ENCODE assay signal across 14 cellular contexts in genomic region chr12:54329756-54330155, GRCh38. TPM values are rescaled to one million over a fixed set of nuclear protein-coding genes. Genes with fewer than 3 reads are reported as not detected.
DNase-seq lines count a peak whose midpoint lies in the region; ATAC-seq and TF ChIP-seq lines count a peak whose summit lies in the region.
"Had no signal": no experiment of that assay in that cellular context is flagged by ENCODE, and none has a peak within 500 bp of the region (broad histone marks: within the 10 kb centered on the region; RNA-seq: fewer than 3 reads in every experiment).

No MANE protein-coding gene starts in this region.

- TF ChIP-seq CTCF in cardiac muscle cell (IDR thresholded peaks at IDR 0.05; ENCODE audit: low read depth, low read length) (no peak), heart right ventricle (IDR thresholded peaks at IDR 0.05) (no peak), left lung (IDR thresholded peaks at IDR 0.05) (no peak), type B pancreatic cell (conservative IDR thresholded peaks at IDR 0.05) (no peak)

- H3K4me1 Mint-ChIP-seq in type B pancreatic cell (ENCODE audit: unreplicated experiment) = peaks cover 52% of the 10 kb centered on the region

- H3K36me3 Mint-ChIP-seq in type B pancreatic cell = peaks cover 16% of the 10 kb centered on the region

- H3K4me3 Mint-ChIP-seq in type B pancreatic cell = peak overlapping the region; percentile 41
- H3K4me3 Mint-ChIP-seq: stimulated activated naive B cell treated with anti-CD40 and anti-IgM and Interleukin-4, amounts not matched to agents 10 μg/mL and 1 μg/mL and 100 μg/mL, for 72 hours had no signal

- H3K4me3 ChIP-seq in cardiac muscle cell (no peak overlapping the region), heart right ventricle (no peak overlapping the region), SK-N-MC (no peak overlapping the region), left lung (no peak overlapping the region)

- no peaks in the 10 kb centered on the region for H3K9me3 Mint-ChIP-seq in type B pancreatic cell
- H3K9me3 Mint-ChIP-seq: stimulated activated naive B cell treated with anti-CD40 and anti-IgM and Interleukin-4, amounts not matched to agents 10 μg/mL and 1 μg/mL and 100 μg/mL, for 72 hours; T-helper 1 cell treated with Interleukin-12 subunit alpha and Interleukin-12 subunit beta and Interleukin-4 antibody, amounts not matched to agents 30 μg/mL and 1 μg/mL, for 36 hours had no signal

- H3K36me3 ChIP-seq in cardiac muscle cell (no peaks in the 10 kb centered on the region), heart right ventricle (peaks cover 0 to 38% (median 0%) of the 10 kb centered on the region in 9 donors), SK-N-MC (ENCODE audit: insufficient read depth, low read length) (no peaks in the 10 kb centered on the region), left lung (no peaks in the 10 kb centered on the region)

- intact Hi-C loops in heart right ventricle (cut with DNase I) = loop anchor here in 5 of 10 donors (5.0 to 10.0 kb wide), 5 partner anchors 33 to 115 kb away; partner anchors contain the start of gene GPR84 (in 1 of the 5)
- intact Hi-C loops in left lung (cut with DNase I) = no loop called here

- no peak for ATAC-seq in heart right ventricle
- no peak for ATAC-seq in left lung
- no peak for ATAC-seq in GM18502 (IDR thresholded peaks at IDR 0.05; ENCODE audit: poor library complexity, unreplicated experiment)
- ATAC-seq: left ventricle myocardium superior; stimulated activated naive B cell treated with anti-CD40 and anti-IgM and Interleukin-4, amounts not matched to agents 10 μg/mL and 1 μg/mL and 100 μg/mL, for 72 hours had no signal

- H3K27ac ChIP-seq in cardiac muscle cell (peak overlapping the region; percentile 71), heart right ventricle (no peak overlapping the region), SK-N-MC (peak overlapping the region; percentile 26; the same call in 1 of the 2 replicates), left lung (peak overlapping the region; percentile 8 to 54)

- H3K9me3 ChIP-seq in cardiac muscle cell (ENCODE audit: low read depth) (no peaks in the 10 kb centered on the region), heart right ventricle (no peaks in the 10 kb centered on the region), SK-N-MC (ENCODE audit: low read depth, low read length) (no peaks in the 10 kb centered on the region), left lung (no peaks in the 10 kb centered on the region)

- peak overlapping the region; percentile 62 for H3K27ac Mint-ChIP-seq in type B pancreatic cell

- H3K9ac ChIP-seq in SK-N-MC (ENCODE audit: insufficient read length) = no peak overlapping the region

- H3K27me3 Mint-ChIP-seq in type B pancreatic cell = no peaks in the 10 kb centered on the region
- H3K27me3 Mint-ChIP-seq: stimulated activated naive B cell treated with anti-CD40 and anti-IgM and Interleukin-4, amounts not matched to agents 10 μg/mL and 1 μg/mL and 100 μg/mL, for 72 hours had no signal

- H3K27me3 ChIP-seq in cardiac muscle cell (no peaks in the 10 kb centered on the region), heart right ventricle (no peaks in the 10 kb centered on the region), left lung (no peaks in the 10 kb centered on the region)

- H3K4me1 ChIP-seq in cardiac muscle cell (ENCODE audit: low read depth) (peaks cover 14% of the 10 kb centered on the region), heart right ventricle (peaks cover 3 to 68% (median 55%) of the 10 kb centered on the region in 9 donors), left lung (peaks cover 10 to 84% of the 10 kb centered on the region in 2 donors)

- no peak for DNase-seq in cardiac muscle cell (ENCODE audit: low read depth in 1 of 2, low spot score in 1 of 2)
- DNase-seq in heart right ventricle = no peak
- DNase-seq in SK-N-MC (ENCODE audit: low read depth, low spot score) = no peak
- DNase-seq in left lung = no peak
- no peak for DNase-seq in type B pancreatic cell (ENCODE audit: extremely low spot score, unreplicated experiment)
- no peak for DNase-seq in NCI-H2196 treated with DMSO at 0.1 percent for 48 hours (lab: John Stamatoyannopoulos, UW; ENCODE audit: unreplicated experiment)
- no peak for DNase-seq in medulla oblongata (ENCODE audit: extremely low spot score)
- DNase-seq: GDM1; left ventricle myocardium superior; OCI-M1; stimulated activated naive B cell treated with anti-CD40 and anti-IgM and Interleukin-4, amounts not matched to agents 10 μg/mL and 1 μg/mL and 100 μg/mL, for 72 hours had no signal

- WGBS in heart right ventricle, 2 donors = 64 to 72% methylated on average over 5 of the region's 5 CpGs

RNA-seq across cellular contexts. Expression of gene COPZ1, which starts 4.8 kb away (rescaled TPM):
- total RNA-seq in cardiac muscle cell (131 and 152 TPM in 2 replicates), heart right ventricle (100 to 1,000 TPM; 111 to 143 (median 131) TPM), left lung (100 to 1,000 TPM; 157 to 184 TPM), type B pancreatic cell (ENCODE audit: low replicate concordance) (196 and 229 TPM in 2 replicates)
- polyA plus RNA-seq in cardiac muscle cell (213 and 233 TPM in 2 replicates), heart right ventricle (100 to 1,000 TPM in 1 of 2 donors, 10 to 100 TPM in 1; 64.0 to 152 TPM)

RNA-seq across cellular contexts. Expression of gene NFE2, which starts 28.9 kb away (rescaled TPM):
- total RNA-seq in cardiac muscle cell (4.9 and 9.9 TPM in 2 replicates), heart right ventricle (1 to 10 TPM in 1 of 10 donors, under 1 TPM in 8, not detected in 1; 0.17 to 1.4 (median 0.50) TPM), left lung (10 to 100 TPM in 1 of 2 donors, 1 to 10 TPM in 1; 2.9 to 21.3 TPM), type B pancreatic cell (ENCODE audit: low replicate concordance) (0.24 and 0.65 TPM in 2 replicates)
- polyA plus RNA-seq in cardiac muscle cell (8.4 and 10.1 TPM in 2 replicates), heart right ventricle (under 1 TPM in 1 of 2 donors, not detected in 1; 0.28 TPM)

RNA-seq across cellular contexts. Expression of gene GPR84, which starts 34.5 kb away (rescaled TPM):
- total RNA-seq in cardiac muscle cell (0.09 TPM in 1 of 2 replicates, not detected in the other), heart right ventricle (1 to 10 TPM in 1 of 10 donors, under 1 TPM in 3, not detected in 6; 0.15 to 2.9 (median 0.25) TPM), left lung (10 to 100 TPM in 1 of 2 donors, under 1 TPM in 1; 0.99 to 10.3 TPM), type B pancreatic cell (ENCODE audit: low replicate concordance) (not detected in 2 replicates)
- polyA plus RNA-seq in cardiac muscle cell (not detected in 2 replicates), heart right ventricle (under 1 TPM in 1 of 2 donors, not detected in 1; 0.45 TPM)
- total RNA-seq: left ventricle myocardium superior, LHCN-M2 had no signal

RNA-seq across cellular contexts. Expression of gene HNRNPA1, which starts 49.2 kb away (rescaled TPM):
- total RNA-seq in cardiac muscle cell (782 and 963 TPM in 2 replicates), heart right ventricle (100 to 1,000 TPM; 419 to 538 (median 462) TPM), left lung (100 to 1,000 TPM; 652 to 783 TPM), type B pancreatic cell (ENCODE audit: low replicate concordance) (1,366 and 2,469 TPM in 2 replicates)
- polyA plus RNA-seq in cardiac muscle cell (794 and 804 TPM in 2 replicates), heart right ventricle (100 to 1,000 TPM; 353 to 641 TPM)

RNA-seq across cellular contexts. Expression of gene CBX5, which starts 49.8 kb away (rescaled TPM):
- total RNA-seq in cardiac muscle cell (72.7 and 98.3 TPM in 2 replicates), heart right ventricle (10 to 100 TPM; 44.4 to 53.5 (median 49.7) TPM), left lung (10 to 100 TPM; 69.8 to 72.2 TPM), type B pancreatic cell (ENCODE audit: low replicate concordance) (87.8 and 227 TPM in 2 replicates)
- polyA plus RNA-seq in cardiac muscle cell (49.5 and 63.9 TPM in 2 replicates), heart right ventricle (10 to 100 TPM; 13.4 to 19.2 TPM)

Comparison
In these comparisons a context has a peak if more than half of its experiments do, and no peak if none do; other contexts are left out.
1. H3K27ac ChIP-seq: peak in cardiac muscle cell (single experiment), SK-N-MC (single experiment) and left lung (2 of 2); none in heart right ventricle (0 of 10).